Comparison of ENCODE assay signal across 14 cellular contexts in genomic region chr2:105866439-105867170, GRCh38.
DNase-seq lines count a peak whose midpoint lies in the region; ATAC-seq and TF ChIP-seq lines count a peak whose summit lies in the region.
"Had no signal": no experiment of that assay in that cellular context is flagged by ENCODE, and none has a peak within 500 bp of the region (broad histone marks: within the 10 kb centered on the region; RNA-seq: fewer than 3 reads in every experiment).

No MANE protein-coding gene starts in this region.

- H3K9me3 Mint-ChIP-seq in mesothelial cell of epicardium: no peaks in the 10 kb centered on the region
- H3K9me3 Mint-ChIP-seq: naive thymus-derived CD8-positive, alpha-beta T cell had no signal

- DNase-seq in AG10803 (ENCODE audit: low read depth) (peak; percentile 39), LHCN-M2 (ENCODE audit: low read depth) (peak; percentile 16), choroid plexus epithelial cell (ENCODE audit: low read depth) (peak; percentile 45), mesothelial cell of epicardium (ENCODE audit: low spot score in 2 of 2, unreplicated experiment in 2 of 2) (no peak), NOMO-1 (lab: John Stamatoyannopoulos, UW; ENCODE audit: unreplicated experiment in 2 of 2) (no peak)
- DNase-seq in activated CD4-positive, alpha-beta T cell treated with anti-CD3 and anti-CD28 coated beads for 4 hours: no peak
- DNase-seq: body of pancreas; esophagus squamous epithelium; GF-D8; naive thymus-derived CD8-positive, alpha-beta T cell; stimulated activated CD8-positive, alpha-beta memory T cell treated with anti-CD3 and anti-CD28 coated beads, Interleukin-4, amount 100 ng/mL, for 48 hours had no signal

- no peaks in the 10 kb centered on the region for H3K27me3 Mint-ChIP-seq in mesothelial cell of epicardium (ENCODE audit: low read depth)
- H3K27me3 Mint-ChIP-seq: naive thymus-derived CD8-positive, alpha-beta T cell had no signal

- H3K27ac Mint-ChIP-seq in mesothelial cell of epicardium: peak overlapping the region; percentile 88

- H3K4me3 ChIP-seq in AG10803 (ENCODE audit: low read length): no peak overlapping the region
- no peak overlapping the region for H3K4me3 ChIP-seq in choroid plexus epithelial cell (ENCODE audit: low read depth, low read length)
- H3K4me3 ChIP-seq: BLaER1, body of pancreas, esophagus squamous epithelium had no signal

- no peak for ATAC-seq in GM19023 (IDR thresholded peaks at IDR 0.05; ENCODE audit: unreplicated experiment)
- ATAC-seq in GM19351 (IDR thresholded peaks at IDR 0.05; ENCODE audit: unreplicated experiment): no peak
- ATAC-seq: body of pancreas; naive thymus-derived CD8-positive, alpha-beta T cell had no signal

- TF ChIP-seq CTCF in AG10803 (conservative IDR thresholded peaks at IDR 0.05; ENCODE audit: low read length) (no peak), choroid plexus epithelial cell (conservative IDR thresholded peaks at IDR 0.05; ENCODE audit: low read depth, low read length) (no peak), mesothelial cell of epicardium (IDR thresholded peaks at IDR 0.05; ENCODE audit: unreplicated experiment) (no peak)

- H3K4me3 Mint-ChIP-seq in mesothelial cell of epicardium: no peak overlapping the region

- peaks cover 53% of the 10 kb centered on the region for H3K4me1 Mint-ChIP-seq in mesothelial cell of epicardium

- peaks cover 2% of the 10 kb centered on the region for H3K36me3 Mint-ChIP-seq in mesothelial cell of epicardium

Comparison
In these comparisons a context has a peak if more than half of its experiments do, and no peak if none do; other contexts are left out.
1. DNase-seq: peak in AG10803 (single experiment), LHCN-M2 (single experiment) and choroid plexus epithelial cell (single experiment); none in mesothelial cell of epicardium (0 of 2), NOMO-1 (0 of 2) and activated CD4-positive, alpha-beta T cell treated with anti-CD3 and anti-CD28 coated beads for 4 hours (0 of 2).